ENCODE assay signal across 14 cellular contexts in genomic region chr2:190497428-190497827, GRCh38. TPM values are rescaled to one million over a fixed set of nuclear protein-coding genes. Genes with fewer than 3 reads are reported as not detected.
DNase-seq lines count a peak whose midpoint lies in the region; ATAC-seq, FAIRE-seq and TF ChIP-seq lines count a peak whose summit lies in the region.
"Had no signal": no experiment of that assay in that cellular context is flagged by ENCODE, and none has a peak within 500 bp of the region (broad histone marks: within the 10 kb centered on the region; RNA-seq: fewer than 3 reads in every experiment).

No MANE protein-coding gene starts in this region.

- H3K9me3 ChIP-seq in H1 (ENCODE audit: insufficient read depth in 2 of 2, low read depth in 1 of 2, low read length in 1 of 2) (no peaks in the 10 kb centered on the region), neural cell (ENCODE audit: low read length) (no peaks in the 10 kb centered on the region), colonic mucosa (no peaks in the 10 kb centered on the region)
- H3K9me3 ChIP-seq: prostate gland had no signal

- H3K79me1 ChIP-seq in H1 (ENCODE audit: low read depth, low read length) = no peaks in the 10 kb centered on the region

- no peak overlapping the region for H4K91ac ChIP-seq in H1 (replicated peaks; ENCODE audit: insufficient read length, low read length)

- H3K18ac ChIP-seq in H1 (ENCODE audit: extremely low read depth, low read length) = no peak overlapping the region

- no peak overlapping the region for H2AK5ac ChIP-seq in H1 (ENCODE audit: low read depth, low read length)

- TF ChIP-seq CTCF in H1 (IDR thresholded peaks at IDR 0.05; ENCODE audit: control extremely low read depth in 1 of 3, insufficient read depth in 1 of 3, low read depth in 1 of 3, low read length in 3 of 3) = no peak
- no peak for TF ChIP-seq CTCF in neural cell (IDR thresholded peaks at IDR 0.05; ENCODE audit: poor library complexity, severe bottlenecking)
- no peak for TF ChIP-seq CTCF in colonic mucosa (IDR thresholded peaks at IDR 0.05)

- no peak overlapping the region for H3K14ac ChIP-seq in H1 (ENCODE audit: insufficient read length)

- 88% methylated on average over 4 of the region's 4 CpGs; no CpG with 5 or more reads in 1 of the 2 experiments for WGBS in H1 (ENCODE audit: extremely low coverage in 1 of 2, insufficient coverage in 1 of 2, insufficient read length in 1 of 2, insufficient replicate concordance in 2 of 2, low coverage in 1 of 2, low lambda C conversion rate in 2 of 2, missing lambda C conversion rate in 1 of 2), 2 experiments

- H2AFZ ChIP-seq in H1 (ENCODE audit: low read length) (no peak overlapping the region), neural cell (ENCODE audit: low read depth, low read length) (no peak overlapping the region)

- ATAC-seq in SK-N-SH treated with all-trans-retinoic acid at 6 μM for 48 hours = no peak

- no peak overlapping the region for H3K27ac ChIP-seq in H1 (ENCODE audit: low read depth, low read length)
- peak overlapping the region; percentile 32 for H3K27ac ChIP-seq in neural cell (ENCODE audit: low read length)
- no peak overlapping the region for H3K27ac ChIP-seq in colonic mucosa
- H3K27ac ChIP-seq: prostate gland had no signal

- no peak overlapping the region for H3K9ac ChIP-seq in H1 (replicated peaks in 1 of 4; ENCODE audit: extremely low read depth in 1 of 4, low read depth in 3 of 4, low read length in 3 of 4)
- no peak overlapping the region for H3K9ac ChIP-seq in neural cell (ENCODE audit: low read length)
- H3K9ac ChIP-seq in colonic mucosa (ENCODE audit: low read depth in 2 of 2, low read length in 2 of 2) = no peak overlapping the region

- no peak overlapping the region for H2BK120ac ChIP-seq in H1 (replicated peaks; ENCODE audit: low read depth, low read length)

- H3K23ac ChIP-seq in H1 (ENCODE audit: insufficient read length) = no peak overlapping the region

- no peaks in the 10 kb centered on the region for H3K27me3 ChIP-seq in H1 (replicated peaks in 1 of 4; ENCODE audit: control insufficient read depth in 3 of 4, extremely low read depth in 1 of 4, insufficient read depth in 3 of 4, low read length in 3 of 4)
- no peaks in the 10 kb centered on the region for H3K27me3 ChIP-seq in neural cell (ENCODE audit: insufficient read depth, low read depth, low read length)
- H3K27me3 ChIP-seq in colonic mucosa = no peaks in the 10 kb centered on the region
- H3K27me3 ChIP-seq: MG63 had no signal

- FAIRE-seq in H1 (lab: Jason Lieb, UNC) = peak; percentile 57
- FAIRE-seq: A204.1, colon had no signal

- no peak overlapping the region for H3K56ac ChIP-seq in H1 (replicated peaks; ENCODE audit: insufficient read length, low read depth, low read length)

- H3K4me3 ChIP-seq in H1 (ENCODE audit: extremely low read depth in 1 of 4, insufficient read depth in 2 of 4, low read depth in 3 of 4, low read length in 4 of 4) (no peak overlapping the region), neural cell (ENCODE audit: low read length) (peak overlapping the region; percentile 26), colonic mucosa (no peak overlapping the region)
- H3K4me3 ChIP-seq: MG63, prostate gland had no signal

- H4K5ac ChIP-seq in H1 (ENCODE audit: insufficient read length, low read depth, low read length) = no peak overlapping the region

- H2BK20ac ChIP-seq in H1 (ENCODE audit: low read length) = no peak overlapping the region

- no peak overlapping the region for H3K4ac ChIP-seq in H1 (replicated peaks; ENCODE audit: insufficient read length, low read depth, low read length)

- no peaks in the 10 kb centered on the region for H3K9me2 ChIP-seq in neural cell (ENCODE audit: insufficient read depth, low read length)

- H2BK12ac ChIP-seq in H1 (ENCODE audit: low read depth, low read length) = no peak overlapping the region

- TF ChIP-seq EP300 in H1 (IDR thresholded peaks at IDR 0.05; ENCODE audit: borderline replicate concordance in 1 of 2, low read depth in 2 of 2, low read length in 2 of 2) (no peak), neural cell (conservative IDR thresholded peaks at IDR 0.05; ENCODE audit: poor library complexity, severe bottlenecking) (no peak)

- H3K79me2 ChIP-seq in H1 (ENCODE audit: control insufficient read depth in 1 of 2, insufficient read depth in 2 of 2, low read length in 2 of 2) (no peaks in the 10 kb centered on the region), neural cell (replicated peaks; ENCODE audit: insufficient read depth, low read length) (no peaks in the 10 kb centered on the region)

- H2BK5ac ChIP-seq in H1 (ENCODE audit: low read depth, low read length) = no peak overlapping the region

- DNase-seq in NCI-H2227 (lab: John Stamatoyannopoulos, UW; ENCODE audit: unreplicated experiment) (peak; percentile 19), NCI-H2227 treated with DMSO at 0.1 percent for 48 hours (lab: John Stamatoyannopoulos, UW) (no peak), M059J (ENCODE audit: low read depth) (peak; percentile 36), H1 (ENCODE audit: low read depth in 1 of 2, low spot score in 2 of 2) (no peak), colonic mucosa (no peak), SHP77 treated with DMSO at 0.1 percent for 48 hours (lab: John Stamatoyannopoulos, UW) (no peak)
- DNase-seq: MG63; NCI-H2107; NK-92 treated with Interleukin-12 subunit alpha and Interleukin-12 subunit beta, amount 100 ng/mL, for 24 hours had no signal

- no peaks in the 10 kb centered on the region for H3F3A ChIP-seq in neural cell (ENCODE audit: insufficient read depth, low read length, poor library complexity, severe bottlenecking)

- H4K20me1 ChIP-seq in H1 (replicated peaks in 1 of 2; ENCODE audit: control insufficient read depth in 1 of 2, insufficient read depth in 2 of 2, low read length in 2 of 2) = no peaks in the 10 kb centered on the region
- H4K20me1 ChIP-seq in neural cell (ENCODE audit: insufficient read depth) = no peaks in the 10 kb centered on the region

- no peaks in the 10 kb centered on the region for H3K23me2 ChIP-seq in H1 (ENCODE audit: low read depth, low read length)

- no peak overlapping the region for H3K4me2 ChIP-seq in H1 (ENCODE audit: insufficient read depth in 1 of 2, low read depth in 2 of 2, low read length in 2 of 2)
- no peak overlapping the region for H3K4me2 ChIP-seq in neural cell (ENCODE audit: low read length)

- H3K4me1 ChIP-seq in H1 (replicated peaks in 1 of 4; ENCODE audit: control insufficient read depth in 3 of 4, insufficient read depth in 4 of 4, low read length in 3 of 4) = peaks cover 0 to 1% (median 0%) of the 10 kb centered on the region in 4 experiments; a peak in 1 of 7 replicates
- H3K4me1 ChIP-seq in colonic mucosa = peaks cover 4% of the 10 kb centered on the region
- H3K4me1 ChIP-seq: prostate gland had no signal

- POLR2A ChIA-PET in H1 (lab: Charles Lee; ENCODE audit: partially characterized antibody) = no interaction called here

- TF ChIP-seq RAD21 in H1 (IDR thresholded peaks at IDR 0.05 in 1 of 2, conservative IDR thresholded peaks at IDR 0.05 in 1 of 2; ENCODE audit: low read depth in 2 of 2, low read length in 2 of 2) (no peak), neural cell (conservative IDR thresholded peaks at IDR 0.05) (no peak)

- H3K36me3 ChIP-seq in H1 (ENCODE audit: control insufficient read depth in 2 of 4, insufficient read depth in 4 of 4, low read length in 3 of 4) (no peaks in the 10 kb centered on the region), neural cell (ENCODE audit: insufficient read depth, low read length) (peaks cover 15% of the 10 kb centered on the region), colonic mucosa (no peaks in the 10 kb centered on the region)
- H3K36me3 ChIP-seq: MG63, prostate gland had no signal

- H2BK15ac ChIP-seq in H1 (ENCODE audit: low read length) = no peak overlapping the region

- CTCF ChIA-PET in H1 (lab: Charles Lee; ENCODE audit: partially characterized antibody) = no interaction called here

- H4K8ac ChIP-seq in H1 (ENCODE audit: extremely low read depth, insufficient read depth, low read length) = no peak overlapping the region

- intact Hi-C loops in colonic mucosa (cut with DNase I) = no loop called here

- no peak for TF ChIP-seq POLR2A in H1 (IDR thresholded peaks at IDR 0.05; ENCODE audit: control extremely low read depth in 1 of 2, low read depth in 2 of 2, low read length in 2 of 2)

TF ChIP-seq in H1, 55 proteins besides CTCF, POLR2A, EP300 and RAD21:
- no peak for TF ChIP-seq EZH2 (IDR thresholded peaks at IDR 0.05; ENCODE audit: low read depth, low read length, severe bottlenecking)
- peak; percentile 34; the same call in 1 of the 2 replicates for TF ChIP-seq CEBPB (IDR thresholded peaks at IDR 0.05; ENCODE audit: low read depth, low read length)

TF ChIP-seq in neural cell, 6 proteins besides CTCF, POLR2A, EP300 and RAD21 (continues in another document):
- TF ChIP-seq POLR2AphosphoS5 (IDR thresholded peaks at IDR 0.05) (no peak), EZH2 (IDR thresholded peaks at IDR 0.05; ENCODE audit: borderline replicate concordance, insufficient read depth, low read length, poor library complexity, severe bottlenecking) (no peak), SMC3 (conservative IDR thresholded peaks at IDR 0.05; ENCODE audit: poor library complexity) (no peak), MXI1 (conservative IDR thresholded peaks at IDR 0.05; ENCODE audit: poor library complexity, severe bottlenecking) (no peak), TAF1 (IDR thresholded peaks at IDR 0.05; ENCODE audit: low read depth) (no peak)

TF ChIP-seq in SK-N-SH treated with all-trans-retinoic acid at 6 μM for 48 hours, 23 proteins besides CTCF, POLR2A, EP300 and RAD21 (continues in another document):
- TF ChIP-seq ZC3H10 (CRISPR knock-in tag; IDR thresholded peaks at IDR 0.05) = no peak

RNA-seq across cellular contexts. Expression of gene NEMP2, which starts 37.1 kb away (rescaled TPM):
- total RNA-seq in M059J (2014; rRNA removed; shearing (Covaris generic)) = 4.4 and 9.5 TPM in 2 replicates
- total RNA-seq in H1 (2021; fragmentation: NEBNext Ultra II Directional; extraction: Animal tissue kit (Norgen Biotek cat#: 25700)) = 3.6 and 5.3 TPM in 2 replicates
- polyA plus RNA-seq in H1 (2011; rRNA removed) (2.0 and 3.1 TPM in 2 replicates), neural cell (1.1 and 2.2 TPM in 2 replicates)
- polyA plus RNA-seq in H1 (2011; cell fraction: cytosol; rRNA removed) = 3.8 TPM
- 1.8 TPM for polyA plus RNA-seq in H1 (2011; cell fraction: nucleus; rRNA removed)
- 2.0 to 3.5 TPM (median 2.8 TPM) in 4 replicates for polyA plus RNA-seq in H1 (2012, experiment 1 of 2)
- polyA plus RNA-seq in H1 (2012, experiment 2 of 2) = 0.24 TPM
- polyA plus RNA-seq in H1 (2013, experiment 1 of 2) = 2.0 TPM
- 2.3 TPM for polyA plus RNA-seq in H1 (2013, experiment 2 of 2)
- polyA minus RNA-seq in H1 (2011; rRNA and poly(A)+ RNA removed) = 6.6 and 7.6 TPM in 2 replicates
- polyA minus RNA-seq in H1 (2011; cell fraction: cytosol; rRNA and poly(A)+ RNA removed) = 3.3 TPM
- polyA minus RNA-seq in H1 (2011; cell fraction: nucleus; rRNA and poly(A)+ RNA removed) = 13.8 TPM
- polyA minus RNA-seq in neural cell = 1.7 and 2.0 TPM in 2 replicates
- 1 to 10 TPM; 3.6 to 5.1 TPM for total RNA-seq in colonic mucosa

Comparison
In these comparisons a context has a peak if more than half of its experiments do, and no peak if none do; other contexts are left out.
1. DNase-seq: peak in NCI-H2227 (single experiment) and M059J (single experiment); none in NCI-H2227 treated with DMSO at 0.1 percent for 48 hours (single experiment), H1 (0 of 2), colonic mucosa (single experiment) and SHP77 treated with DMSO at 0.1 percent for 48 hours (single experiment).